ENCODE assay signal across 9 cellular contexts in the genomic region with DNA sequence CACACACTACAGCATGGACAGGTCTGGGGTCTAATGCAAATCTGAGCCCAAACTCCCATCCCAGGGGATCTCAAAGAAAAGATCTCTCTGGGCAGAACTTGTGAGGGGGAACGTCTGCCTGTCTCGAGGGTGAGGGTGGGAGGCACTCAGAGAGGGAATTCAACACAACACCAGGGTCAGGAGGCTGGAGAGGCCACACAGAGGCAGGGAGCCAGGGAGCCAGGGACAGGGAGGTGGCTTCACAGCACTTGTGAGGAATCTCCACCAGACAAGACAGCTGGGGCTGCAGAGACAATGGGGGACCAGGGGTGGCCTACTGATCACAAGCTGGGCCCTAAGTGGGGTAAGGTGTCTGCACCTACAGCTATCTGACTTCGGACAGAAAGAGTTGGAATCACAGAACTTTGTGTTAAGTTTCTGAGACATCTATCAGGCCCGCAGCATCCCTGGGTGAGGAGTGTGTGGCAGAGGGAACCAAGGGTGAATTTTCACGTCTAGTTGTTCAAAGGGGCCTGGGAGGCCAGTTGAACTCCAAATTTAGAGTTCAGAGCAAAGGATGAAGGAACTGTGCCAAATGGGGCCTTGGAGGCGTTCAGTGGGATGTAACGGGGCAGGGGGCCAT. TPM values are rescaled to one million over a fixed set of nuclear protein-coding genes. Genes with fewer than 3 reads are reported as not detected.
DNase-seq lines count a peak whose midpoint lies in the region; ATAC-seq, FAIRE-seq and TF ChIP-seq lines count a peak whose summit lies in the region.
"Had no signal": no experiment of that assay in that cellular context is flagged by ENCODE, and none has a peak within 500 bp of the region (broad histone marks: within the 10 kb centered on the region; RNA-seq: fewer than 3 reads in every experiment).

No MANE protein-coding gene starts in this region.

- H3K9me3 ChIP-seq in HUES48 (ENCODE audit: control insufficient read depth, insufficient read depth, low read length) (no peaks in the 10 kb centered on the region), mucosa of descending colon (no peaks in the 10 kb centered on the region)

- intact Hi-C loops in mucosa of descending colon (cut with DNase I, micrococcal nuclease) = no loop called here
- intact Hi-C loops in posterior vena cava (cut with DNase I) = no loop called here

- H3K4me3 ChIP-seq in HUES48 (ENCODE audit: low read depth, low read length) = peak overlapping the region; percentile 79
- peak overlapping the region; percentile 93 for H3K4me3 ChIP-seq in bronchial epithelial cell (ENCODE audit: low read depth, low read length)
- H3K4me3 ChIP-seq in mucosa of descending colon = peak overlapping the region; percentile 71

- TF ChIP-seq CTCF in 22Rv1 (IDR thresholded peaks at IDR 0.05) = no peak
- TF ChIP-seq CTCF in bronchial epithelial cell (IDR thresholded peaks at IDR 0.05; ENCODE audit: insufficient read depth, low read length, severe bottlenecking) = no peak
- TF ChIP-seq CTCF in mucosa of descending colon (IDR thresholded peaks at IDR 0.05) = no peak

- no peak for DNase-seq in bronchial epithelial cell (ENCODE audit: low read depth)
- no peak for DNase-seq in mucosa of descending colon
- no peak for DNase-seq in NOMO-1 (lab: John Stamatoyannopoulos, UW; ENCODE audit: unreplicated experiment in 2 of 2)
- DNase-seq in posterior vena cava (ENCODE audit: low spot score) = no peak
- DNase-seq in OCI-M2 (lab: John Stamatoyannopoulos, UW; ENCODE audit: unreplicated experiment) = no peak
- DNase-seq: NCI-H446 treated with DMSO at 0.1 percent for 48 hours had no signal

- FAIRE-seq in bronchial epithelial cell (lab: Jason Lieb, UNC) = peak; percentile 47

- no peaks in the 10 kb centered on the region for H3K27me3 ChIP-seq in HUES48 (ENCODE audit: control insufficient read depth, insufficient read depth, low read length)
- no peaks in the 10 kb centered on the region for H3K27me3 ChIP-seq in bronchial epithelial cell (ENCODE audit: control insufficient read depth, insufficient read depth, low read length)

- peak overlapping the region; percentile 34; the same call in 1 of the 2 replicates for H3K9ac ChIP-seq in HUES48 (ENCODE audit: low read depth, low read length)

- no peak for ATAC-seq in mucosa of descending colon
- ATAC-seq in HG03520 (IDR thresholded peaks at IDR 0.05; ENCODE audit: unreplicated experiment) = no peak

- peak overlapping the region; percentile 66 for H3K27ac ChIP-seq in 22Rv1
- no peak overlapping the region for H3K27ac ChIP-seq in HUES48 (ENCODE audit: low read depth, low read length)

- H3K4me1 ChIP-seq in HUES48 (ENCODE audit: control insufficient read depth, insufficient read depth, low read length) = peaks cover 11% of the 10 kb centered on the region
- H3K4me1 ChIP-seq in mucosa of descending colon (ENCODE audit: low read depth) = peaks cover 25% of the 10 kb centered on the region

- H3K36me3 ChIP-seq in HUES48 (ENCODE audit: control insufficient read depth, insufficient read depth, low read length) = peaks cover 12% of the 10 kb centered on the region
- H3K36me3 ChIP-seq in bronchial epithelial cell (ENCODE audit: control insufficient read depth, insufficient read depth, low read length) = peaks cover 15% of the 10 kb centered on the region
- no peaks in the 10 kb centered on the region for H3K36me3 ChIP-seq in mucosa of descending colon (ENCODE audit: low read depth)

RNA-seq across cellular contexts. Expression of a gene that starts 12.7 kb away (rescaled TPM):
- total RNA-seq in bronchial epithelial cell = 75.3 and 78.9 TPM in 2 replicates
- total RNA-seq in mucosa of descending colon = 100 to 1,000 TPM in 1 of 3 donors, 10 to 100 TPM in 2; 74.4 to 111 (median 96.0) TPM
- total RNA-seq in posterior vena cava = 10 to 100 TPM; 52.6 to 65.7 TPM

RNA-seq across cellular contexts. Expression of a gene that starts 18.2 kb away (rescaled TPM):
- 2.4 and 4.2 TPM in 2 replicates for total RNA-seq in bronchial epithelial cell
- 10 to 100 TPM; 26.7 to 39.9 (median 28.1) TPM for total RNA-seq in mucosa of descending colon
- total RNA-seq in posterior vena cava = 10 to 100 TPM; 33.2 to 44.2 TPM

RNA-seq across cellular contexts. Expression of a gene that starts 32.8 kb away (rescaled TPM):
- total RNA-seq in bronchial epithelial cell = not detected in 2 replicates
- total RNA-seq in mucosa of descending colon = 1 to 10 TPM; 4.0 to 5.2 (median 5.1) TPM
- total RNA-seq in posterior vena cava = 1 to 10 TPM; 2.3 to 3.7 TPM

RNA-seq across cellular contexts. Expression of a gene that starts 47.8 kb away (rescaled TPM):
- total RNA-seq in bronchial epithelial cell (not detected in 2 replicates), mucosa of descending colon (not detected), posterior vena cava (not detected)

RNA-seq across cellular contexts. Expression of a gene that starts 51.9 kb away (rescaled TPM):
- total RNA-seq in bronchial epithelial cell (16.8 TPM in 2 replicates), mucosa of descending colon (10 to 100 TPM; 37.8 to 50.0 (median 41.3) TPM), posterior vena cava (10 to 100 TPM; 24.2 to 33.6 TPM)
